In the genomic region with DNA sequence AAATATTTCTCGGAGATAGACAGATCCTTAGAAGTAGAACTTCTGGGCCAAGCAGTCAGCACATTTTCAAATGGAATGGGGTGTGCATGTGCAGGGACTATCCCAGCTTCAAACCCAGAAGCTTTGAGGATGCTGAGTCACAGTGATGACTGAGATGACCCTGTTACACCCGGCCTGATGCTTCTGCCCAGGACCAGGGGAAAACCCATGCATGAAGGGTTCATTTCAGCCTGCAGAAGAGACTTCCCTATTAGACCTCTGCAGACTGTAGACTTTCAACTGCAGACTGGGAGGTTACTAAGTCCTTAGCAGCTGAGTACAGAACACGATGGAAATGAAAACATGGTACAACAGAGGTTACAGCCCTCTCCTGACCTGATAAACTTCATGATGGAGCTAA, we compare ENCODE assay signal across 9 cellular contexts. TPM values are rescaled to one million over a fixed set of nuclear protein-coding genes. Genes with fewer than 3 reads are reported as not detected.
DNase-seq lines count a peak whose midpoint lies in the region; ATAC-seq, FAIRE-seq and TF ChIP-seq lines count a peak whose summit lies in the region.
"Had no signal": no experiment of that assay in that cellular context is flagged by ENCODE, and none has a peak within 500 bp of the region (broad histone marks: within the 10 kb centered on the region; RNA-seq: fewer than 3 reads in every experiment).

No MANE protein-coding gene starts in this region.

- DNase-seq in H4 (ENCODE audit: low spot score) = peak; percentile 37
- peak; percentile 66 for DNase-seq in MG63
- peak; percentile 21 for DNase-seq in fibroblast of pulmonary artery (ENCODE audit: low read depth)
- no peak for DNase-seq in small intestine
- no peak for DNase-seq in NCI-H146 (lab: John Stamatoyannopoulos, UW)
- no peak for DNase-seq in nucleus accumbens (lab: John Stamatoyannopoulos, UW)
- DNase-seq in NCI-H2081 (lab: John Stamatoyannopoulos, UW) = no peak

- H3K27ac ChIP-seq in small intestine (ENCODE audit: low read depth in 1 of 2, low read length in 1 of 2) = no peak overlapping the region

- TF ChIP-seq CTCF in fibroblast of pulmonary artery (IDR thresholded peaks at IDR 0.05; ENCODE audit: low read length, missing control alignments) = no peak

- no peak overlapping the region for H3K4me3 ChIP-seq in MG63
- H3K4me3 ChIP-seq in fibroblast of pulmonary artery (replicated peaks; ENCODE audit: low read depth, low read length) = no peak overlapping the region
- H3K4me3 ChIP-seq in small intestine (ENCODE audit: low read depth in 1 of 2, low read length in 2 of 2) = no peak overlapping the region

- no peaks in the 10 kb centered on the region for H3K27me3 ChIP-seq in MG63
- H3K27me3 ChIP-seq in small intestine (ENCODE audit: control insufficient read depth in 2 of 2, insufficient read depth in 2 of 2, low read length in 2 of 2) = peaks cover 0 to 4% of the 10 kb centered on the region in 2 donors

- no peaks in the 10 kb centered on the region for H3K9me3 ChIP-seq in MG63
- no peaks in the 10 kb centered on the region for H3K9me3 ChIP-seq in small intestine (ENCODE audit: control insufficient read depth, low read depth)

- no peaks in the 10 kb centered on the region for H3K4me1 ChIP-seq in small intestine (ENCODE audit: control insufficient read depth in 2 of 2, insufficient read depth in 1 of 2, low read depth in 1 of 2, low read length in 1 of 2)

- 20 to 30% (median 21%) methylated on average over 3 of the region's 3 CpGs for WGBS in small intestine, 3 donors

- peak; percentile 86 for ATAC-seq in GM18519 (IDR thresholded peaks at IDR 0.05; ENCODE audit: low FRiP score, unreplicated experiment)

- H3K36me3 ChIP-seq in MG63 (no peaks in the 10 kb centered on the region), small intestine (ENCODE audit: control insufficient read depth in 2 of 2, insufficient read depth in 2 of 2, low read length in 2 of 2) (no peaks in the 10 kb centered on the region)

- no peak for FAIRE-seq in small intestine (lab: Jason Lieb, UNC)

RNA-seq across cellular contexts. Expression of a gene that starts 3.6 kb away (rescaled TPM):
- not detected in 2 replicates for total RNA-seq in H4 (2014; rRNA removed; shearing (Covaris generic))
- total RNA-seq in MG63 (2014; rRNA removed; shearing (Covaris generic); ENCODE audit: low replicate concordance) = not detected in 2 replicates
- polyA plus RNA-seq in small intestine = not detected
- total RNA-seq: mononuclear cell had no signal

RNA-seq across cellular contexts. Expression of a gene that starts 50.6 kb away (rescaled TPM):
- 3.0 TPM in 1 of 2 replicates, not detected in the other for total RNA-seq in H4 (2014; rRNA removed; shearing (Covaris generic))
- total RNA-seq in MG63 (2014; rRNA removed; shearing (Covaris generic); ENCODE audit: low replicate concordance) = not detected in 2 replicates
- 10 to 100 TPM; 10.3 to 46.6 (median 14.5) TPM for polyA plus RNA-seq in small intestine
- total RNA-seq: mononuclear cell had no signal

Comparison
In these comparisons a context has a peak if more than half of its experiments do, and no peak if none do; other contexts are left out.
1. DNase-seq: peak in H4 (single experiment), MG63 (single experiment) and fibroblast of pulmonary artery (single experiment); none in small intestine (single experiment), NCI-H146 (single experiment), nucleus accumbens (0 of 56) and NCI-H2081 (0 of 2).